8 cellular contexts compared by ENCODE assay signal in the genomic region with DNA sequence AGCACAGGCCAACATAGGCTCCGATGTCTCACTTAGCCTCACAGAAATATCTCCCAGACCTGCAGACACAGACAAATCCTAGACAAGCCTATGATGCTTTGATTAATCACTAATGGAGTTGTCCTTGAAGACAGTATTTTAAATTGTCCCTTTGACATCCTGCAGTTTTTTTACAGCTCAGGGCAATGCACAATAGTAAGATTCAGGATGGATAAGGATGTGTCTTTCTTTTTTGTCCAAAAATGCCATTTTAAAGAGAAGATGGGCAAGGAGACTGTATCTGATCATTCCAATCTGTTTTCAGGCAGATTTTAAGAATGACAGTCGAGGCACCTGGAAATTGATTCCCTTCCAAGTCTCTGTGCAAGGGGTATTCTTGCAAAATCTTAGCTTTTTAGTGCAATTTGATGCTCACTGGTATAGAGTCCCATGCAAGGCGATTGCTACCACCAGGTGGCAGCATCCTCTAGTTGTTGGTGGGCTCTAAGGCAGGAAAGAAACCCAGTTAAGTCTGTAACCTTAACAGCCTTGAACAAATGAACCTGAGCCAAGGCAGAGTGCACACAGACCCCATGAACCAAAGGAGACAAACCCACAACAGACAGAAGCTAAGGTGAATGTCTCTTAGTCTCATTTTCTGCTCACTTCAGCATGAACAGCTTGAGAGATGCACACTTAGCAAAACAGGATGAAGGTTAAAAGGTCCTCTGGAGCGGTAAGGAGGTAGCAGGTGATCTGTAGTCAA. TPM values are rescaled to one million over a fixed set of nuclear protein-coding genes. Genes with fewer than 3 reads are reported as not detected.
A peak's percentile ranks its signal among the peaks of the same experiment; 100 is the strongest.
DNase-seq lines count a peak whose midpoint lies in the region; ATAC-seq and TF ChIP-seq lines count a peak whose summit lies in the region.

No MANE protein-coding gene starts in this region.

- H3K27ac ChIP-seq in fibroblast of lung (ENCODE audit: insufficient read depth, low read length), result no peak overlapping the region

- TF ChIP-seq CTCF in fibroblast of lung (conservative IDR thresholded peaks at IDR 0.05 in 1 of 2, IDR thresholded peaks at IDR 0.05 in 1 of 2; ENCODE audit: low read depth in 1 of 2, low read length in 2 of 2) (peak; percentile 93 to 95), neural crest cell (conservative IDR thresholded peaks at IDR 0.05) (peak; percentile 96)

- H3K4me1 Mint-ChIP-seq in neural crest cell, result peaks cover 9% of the 10 kb centered on the region
- peaks cover 6% of the 10 kb centered on the region for H3K4me1 Mint-ChIP-seq in stimulated activated naive CD8-positive, alpha-beta T cell treated with anti-CD3 and anti-CD28 coated beads, Interleukin-15, amount 100 ng/mL, for 72 hours

- H3K36me3 ChIP-seq in fibroblast of lung (ENCODE audit: control insufficient read depth, insufficient read depth, low read length), result no peaks in the 10 kb centered on the region

- no peaks in the 10 kb centered on the region for H3K9me3 ChIP-seq in fibroblast of lung (ENCODE audit: control insufficient read depth, insufficient read depth, low read depth, low read length)

- H3K36me3 Mint-ChIP-seq in neural crest cell (ENCODE audit: low read depth), result peaks cover 8% of the 10 kb centered on the region

- no peaks in the 10 kb centered on the region for H4K20me1 ChIP-seq in fibroblast of lung (ENCODE audit: control insufficient read depth, extremely low read depth, insufficient read depth, low read length)

- no peaks in the 10 kb centered on the region for H3K27me3 ChIP-seq in fibroblast of lung (ENCODE audit: control insufficient read depth, insufficient read depth, low read length)

- no peak overlapping the region for H3K9ac ChIP-seq in fibroblast of lung (ENCODE audit: insufficient read depth, low read length)

- DNase-seq in ACHN (peak; percentile 65), HuH-7.5 (ENCODE audit: low spot score) (peak; percentile 59), OCI-M1 (lab: John Stamatoyannopoulos, UW) (peak; percentile 88), fibroblast of lung (ENCODE audit: low read depth in 2 of 2) (peak; percentile 55 to 79), neural crest cell (ENCODE audit: low read depth, low spot score) (peak; percentile 91)
- DNase-seq in activated T-cell treated with anti-CD3 and anti-CD28 coated beads, Interleukin-2, amount 50 U/mL, for 1 hour, result peak; percentile 74
- peak; percentile 65 to 67 for DNase-seq in stimulated activated naive CD8-positive, alpha-beta T cell treated with anti-CD3 and anti-CD28 coated beads, Interleukin-15, amount 100 ng/mL, for 72 hours

- no peak overlapping the region for H3K4me2 ChIP-seq in fibroblast of lung (ENCODE audit: extremely low read depth, insufficient read depth, low read length)

- in situ Hi-C loops in ACHN (cut with HindIII; ENCODE audit: low pct_ligation_motif_present, low pct_unique_long_range_greater_than_20kb, low sequenced_read_pairs), result no loop called here

- H3K27ac Mint-ChIP-seq in neural crest cell (ENCODE audit: unreplicated experiment), result no peak overlapping the region
- no peak overlapping the region for H3K27ac Mint-ChIP-seq in stimulated activated naive CD8-positive, alpha-beta T cell treated with anti-CD3 and anti-CD28 coated beads, Interleukin-15, amount 100 ng/mL, for 72 hours

- no peaks in the 10 kb centered on the region for H3K4me1 ChIP-seq in fibroblast of lung (ENCODE audit: control insufficient read depth, extremely low read depth, insufficient read depth, low read length)

- no peaks in the 10 kb centered on the region for H3K9me3 Mint-ChIP-seq in neural crest cell
- no peaks in the 10 kb centered on the region for H3K9me3 Mint-ChIP-seq in stimulated activated naive CD8-positive, alpha-beta T cell treated with anti-CD3 and anti-CD28 coated beads, Interleukin-15, amount 100 ng/mL, for 72 hours

- peak; percentile 67 for ATAC-seq in GM18861 (IDR thresholded peaks at IDR 0.05; ENCODE audit: unreplicated experiment)
- ATAC-seq in stimulated activated naive CD8-positive, alpha-beta T cell treated with anti-CD3 and anti-CD28 coated beads, Interleukin-15, amount 100 ng/mL, for 72 hours, result peak; percentile 94

- H2AFZ ChIP-seq in fibroblast of lung (ENCODE audit: low read length), result no peak overlapping the region

- H3K4me3 Mint-ChIP-seq in neural crest cell, result no peak overlapping the region
- no peak overlapping the region for H3K4me3 Mint-ChIP-seq in stimulated activated naive CD8-positive, alpha-beta T cell treated with anti-CD3 and anti-CD28 coated beads, Interleukin-15, amount 100 ng/mL, for 72 hours

- no peaks in the 10 kb centered on the region for H3K79me2 ChIP-seq in fibroblast of lung (ENCODE audit: control insufficient read depth, insufficient read depth, low read length)

- H3K4me3 ChIP-seq in fibroblast of lung (replicated peaks in 1 of 4; ENCODE audit: control extremely low read depth in 1 of 4, insufficient read depth in 1 of 4, low read depth in 3 of 4, low read length in 4 of 4), result no peak overlapping the region

- H3K27me3 Mint-ChIP-seq in neural crest cell (ENCODE audit: low read depth), result no peaks in the 10 kb centered on the region
- H3K27me3 Mint-ChIP-seq in stimulated activated naive CD8-positive, alpha-beta T cell treated with anti-CD3 and anti-CD28 coated beads, Interleukin-15, amount 100 ng/mL, for 72 hours, result no peaks in the 10 kb centered on the region

RNA-seq across cellular contexts. Expression of a gene that starts 51.2 kb away (rescaled TPM):
- total RNA-seq in fibroblast of lung (0.26 and 0.33 TPM in 2 replicates), neural crest cell (1.9 and 2.0 TPM in 2 replicates)
- 0.24 and 0.58 TPM in 2 replicates for polyA plus RNA-seq in fibroblast of lung
- 0.28 and 0.65 TPM in 2 replicates for polyA plus RNA-seq in fibroblast of lung (2012)
- polyA minus RNA-seq in fibroblast of lung (ENCODE audit: low replicate concordance), result 0.70 and 2.2 TPM in 2 replicates
